24 cellular contexts compared by ENCODE assay signal in the genomic region with DNA sequence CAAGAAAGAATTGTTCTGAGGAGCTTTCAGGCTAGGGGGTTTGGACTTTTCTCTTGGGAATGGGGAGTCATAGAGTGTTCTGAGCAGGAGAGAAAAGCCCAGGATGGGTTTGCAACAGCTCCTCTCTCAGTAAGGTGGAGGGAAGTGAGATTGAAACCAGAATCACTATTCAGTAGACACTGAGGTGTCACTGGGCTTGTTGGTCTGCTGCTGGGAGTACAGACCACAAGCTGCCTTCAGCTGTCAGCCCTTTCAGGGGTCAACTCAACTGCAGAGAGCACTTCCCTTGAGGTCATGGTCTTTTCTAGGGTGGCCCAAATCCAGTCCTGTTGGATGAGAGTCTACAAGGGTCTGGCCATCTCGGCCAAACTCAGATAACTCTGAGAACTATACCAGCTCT. TPM values are rescaled to one million over a fixed set of nuclear protein-coding genes. Genes with fewer than 3 reads are reported as not detected.
"Had no signal": no experiment of that assay in that cellular context is flagged by ENCODE, and none has a peak within 500 bp of the region (broad histone marks: within the 10 kb centered on the region; RNA-seq: fewer than 3 reads in every experiment).

No MANE protein-coding gene starts in this region.

- H3K4me3 Mint-ChIP-seq: activated CD4-positive, alpha-beta T cell treated with anti-CD3 and anti-CD28 coated beads, Interleukin-2, amount 10 ng/mL, durations not matched to agents 24 days and 14 days; activated CD8-positive, alpha-beta T cell treated with anti-CD3 and anti-CD28 coated beads, Interleukin-2, amount 10 ng/mL, durations not matched to agents 7 days and 5 days; activated naive CD4-positive, alpha-beta T cell treated with anti-CD3 and anti-CD28 coated beads, Interleukin-2, amount 50 U/mL, for 24 hours; activated naive CD8-positive, alpha-beta T cell treated with anti-CD3 and anti-CD28 coated beads, Interleukin-2, amount 10 ng/mL, durations not matched to agents 7 days and 5 days; activated T-cell treated with anti-CD3 and anti-CD28 coated beads, Interleukin-2, amount 50 U/mL, for 24 hours had no signal

- DNase-seq: activated CD4-positive, alpha-beta T cell treated with anti-CD3 and anti-CD28 coated beads, Interleukin-2, amount 10 ng/mL, durations not matched to agents 24 days and 14 days; activated CD4-positive, alpha-beta T cell treated with anti-CD3 and anti-CD28 coated beads, Interleukin-2, amount 50 U/mL, for 4 hours; activated CD8-positive, alpha-beta T cell treated with anti-CD3 and anti-CD28 coated beads, Interleukin-2, amount 10 ng/mL, durations not matched to agents 7 days and 5 days; activated gamma-delta T cell; activated naive CD4-positive, alpha-beta T cell treated with Interleukin-2 at 50 U/mL for 16 hours; activated naive CD8-positive, alpha-beta T cell treated with anti-CD3 and anti-CD28 coated beads, Interleukin-2, amount 10 ng/mL, durations not matched to agents 7 days and 5 days; activated T-cell treated with anti-CD3 and anti-CD28 coated beads, Interleukin-2, amount 50 U/mL, for 24 hours; body of pancreas; NCI-H1105; NCI-H1417 treated with DMSO at 0.1 percent for 48 hours; NCI-H187 treated with DMSO at 0.1 percent for 48 hours; NCI-H226; NCI-H446 treated with DMSO at 0.1 percent for 48 hours; NCI-H524; OCI-M1; Right ventricle myocardium superior; T1000 had no signal

- H3K9me3 Mint-ChIP-seq: activated CD4-positive, alpha-beta T cell treated with anti-CD3 and anti-CD28 coated beads, Interleukin-2, amount 10 ng/mL, durations not matched to agents 24 days and 14 days; activated naive CD4-positive, alpha-beta T cell treated with anti-CD3 and anti-CD28 coated beads, Interleukin-2, amount 50 U/mL, for 24 hours; activated naive CD8-positive, alpha-beta T cell treated with anti-CD3 and anti-CD28 coated beads, Interleukin-2, amount 10 ng/mL, durations not matched to agents 7 days and 5 days; activated T-helper 2 cell treated with anti-CD3 and anti-CD28 coated beads, Interferon-gamma antibody, Interleukin-2, Interleukin-4, amounts not matched to agents 10 μg/mL and 5 μg/mL and 100 μg/mL, durations not matched to agents 14 hours and 24 hours and 36 hours had no signal

- ATAC-seq: activated CD8-positive, alpha-beta T cell treated with anti-CD3 and anti-CD28 coated beads, Interleukin-2, amount 10 ng/mL, durations not matched to agents 7 days and 5 days; body of pancreas had no signal

- H3K4me1 Mint-ChIP-seq: activated CD4-positive, alpha-beta T cell treated with anti-CD3 and anti-CD28 coated beads, Interleukin-2, amount 10 ng/mL, durations not matched to agents 24 days and 14 days; activated naive CD4-positive, alpha-beta T cell treated with anti-CD3 and anti-CD28 coated beads, Interleukin-2, amount 50 U/mL, for 24 hours; activated naive CD8-positive, alpha-beta T cell treated with anti-CD3 and anti-CD28 coated beads, Interleukin-2, amount 10 ng/mL, durations not matched to agents 7 days and 5 days had no signal

- H3K27me3 Mint-ChIP-seq: activated T-cell treated with anti-CD3 and anti-CD28 coated beads, Interleukin-2, amount 50 U/mL, for 24 hours had no signal

- H3K27ac Mint-ChIP-seq: activated CD4-positive, alpha-beta T cell treated with anti-CD3 and anti-CD28 coated beads, Interleukin-2, amount 10 ng/mL, durations not matched to agents 24 days and 14 days; activated CD8-positive, alpha-beta T cell treated with anti-CD3 and anti-CD28 coated beads, Interleukin-2, amount 10 ng/mL, durations not matched to agents 7 days and 5 days; activated naive CD4-positive, alpha-beta T cell treated with anti-CD3 and anti-CD28 coated beads, Interleukin-2, amount 50 U/mL, for 24 hours; activated naive CD8-positive, alpha-beta T cell treated with anti-CD3 and anti-CD28 coated beads, Interleukin-2, amount 10 ng/mL, durations not matched to agents 7 days and 5 days; activated T-cell treated with anti-CD3 and anti-CD28 coated beads, Interleukin-2, amount 50 U/mL, for 24 hours; activated T-helper 2 cell treated with anti-CD3 and anti-CD28 coated beads, Interferon-gamma antibody, Interleukin-2, Interleukin-4, amounts not matched to agents 10 μg/mL and 5 μg/mL and 100 μg/mL, durations not matched to agents 14 hours and 24 hours and 36 hours had no signal

- H3K36me3 Mint-ChIP-seq: activated naive CD4-positive, alpha-beta T cell treated with anti-CD3 and anti-CD28 coated beads, Interleukin-2, amount 50 U/mL, for 24 hours; activated naive CD8-positive, alpha-beta T cell treated with anti-CD3 and anti-CD28 coated beads, Interleukin-2, amount 10 ng/mL, durations not matched to agents 7 days and 5 days had no signal

RNA-seq across cellular contexts. Expression of gene FOXA2, which starts 12.9 kb away (rescaled TPM):
- total RNA-seq: activated CD4-positive, alpha-beta T cell treated with anti-CD3 and anti-CD28 coated beads, Interleukin-2, amount 10 ng/mL, durations not matched to agents 24 days and 14 days; activated CD8-positive, alpha-beta T cell treated with anti-CD3 and anti-CD28 coated beads, Interleukin-2, amount 10 ng/mL, durations not matched to agents 7 days and 5 days; activated naive CD8-positive, alpha-beta T cell treated with anti-CD3 and anti-CD28 coated beads, Interleukin-2, amount 10 ng/mL, durations not matched to agents 7 days and 5 days; activated T-helper 2 cell treated with anti-CD3 and anti-CD28 coated beads, Interferon-gamma antibody, Interleukin-2, Interleukin-4, amounts not matched to agents 10 μg/mL and 5 μg/mL and 100 μg/mL, durations not matched to agents 14 hours and 24 hours and 36 hours; astrocyte; breast epithelium; cardiac septum; Right ventricle myocardium superior; T-helper 1 cell treated with Interleukin-12 subunit alpha and Interleukin-12 subunit beta and Interleukin-4 antibody, amounts not matched to agents 30 ng/mL and 1 ng/mL, for 36 hours; T-helper 2 cell treated with Interferon-gamma antibody and Interleukin-4, amounts not matched to agents 100 ng/mL and 5 ng/mL, for 36 hours had no signal
